ENCODE assay signal across 2 cellular contexts in the genomic region with DNA sequence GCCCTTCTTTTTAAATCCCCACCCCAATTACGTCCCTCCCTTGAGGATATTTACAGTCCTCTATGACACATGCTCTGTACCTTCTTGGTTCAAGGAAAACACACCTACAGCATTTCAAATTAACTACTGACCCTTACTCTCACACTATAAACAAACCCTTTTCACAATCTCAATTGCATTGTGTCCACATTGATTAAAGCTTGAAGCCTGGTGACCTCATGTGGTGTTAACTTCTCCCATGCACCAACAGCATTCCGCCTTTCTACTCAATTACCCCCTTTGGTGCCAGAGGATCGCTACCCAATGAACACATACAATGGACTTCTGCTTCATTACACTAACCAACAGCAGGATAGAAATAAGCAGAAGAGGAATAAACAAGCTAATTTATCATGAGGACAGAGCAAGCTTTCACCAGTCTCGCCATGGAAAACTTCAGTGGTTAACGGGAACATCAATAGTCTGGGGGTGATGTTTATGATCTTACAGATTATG.
TF ChIP-seq lines count a peak whose summit lies in the region.

No MANE protein-coding gene starts in this region.

TF ChIP-seq in liver, 16 proteins besides CTCF, POLR2A, EP300 and RAD21:
- TF ChIP-seq, protein P1, sequence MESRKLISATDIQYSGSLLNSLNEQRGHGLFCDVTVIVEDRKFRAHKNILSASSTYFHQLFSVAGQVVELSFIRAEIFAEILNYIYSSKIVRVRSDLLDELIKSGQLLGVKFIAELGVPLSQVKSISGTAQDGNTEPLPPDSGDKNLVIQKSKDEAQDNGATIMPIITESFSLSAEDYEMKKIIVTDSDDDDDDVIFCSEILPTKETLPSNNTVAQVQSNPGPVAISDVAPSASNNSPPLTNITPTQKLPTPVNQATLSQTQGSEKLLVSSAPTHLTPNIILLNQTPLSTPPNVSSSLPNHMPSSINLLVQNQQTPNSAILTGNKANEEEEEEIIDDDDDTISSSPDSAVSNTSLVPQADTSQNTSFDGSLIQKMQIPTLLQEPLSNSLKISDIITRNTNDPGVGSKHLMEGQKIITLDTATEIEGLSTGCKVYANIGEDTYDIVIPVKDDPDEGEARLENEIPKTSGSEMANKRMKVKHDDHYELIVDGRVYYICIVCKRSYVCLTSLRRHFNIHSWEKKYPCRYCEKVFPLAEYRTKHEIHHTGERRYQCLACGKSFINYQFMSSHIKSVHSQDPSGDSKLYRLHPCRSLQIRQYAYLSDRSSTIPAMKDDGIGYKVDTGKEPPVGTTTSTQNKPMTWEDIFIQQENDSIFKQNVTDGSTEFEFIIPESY (IDR thresholded peaks at IDR 0.05): no peak
- TF ChIP-seq JUND (IDR thresholded peaks at IDR 0.05) (peak in 1 of 2 donors; percentile 42), RXRA (IDR thresholded peaks at IDR 0.05) (peak in 1 of 2 donors; percentile 49), YY1 (IDR thresholded peaks at IDR 0.05) (no peak), FOXA1 (IDR thresholded peaks at IDR 0.05) (no peak), GABPA (IDR thresholded peaks at IDR 0.05 in 1 of 2, conservative IDR thresholded peaks at IDR 0.05 in 1 of 2) (no peak), FOXA2 (IDR thresholded peaks at IDR 0.05) (peak; percentile 61), HNF4A (conservative IDR thresholded peaks at IDR 0.05) (peak in 1 of 2 donors; percentile 49), EGR1 (IDR thresholded peaks at IDR 0.05; ENCODE audit: low read depth in 2 of 2) (no peak)
- TF ChIP-seq, protein P2, sequence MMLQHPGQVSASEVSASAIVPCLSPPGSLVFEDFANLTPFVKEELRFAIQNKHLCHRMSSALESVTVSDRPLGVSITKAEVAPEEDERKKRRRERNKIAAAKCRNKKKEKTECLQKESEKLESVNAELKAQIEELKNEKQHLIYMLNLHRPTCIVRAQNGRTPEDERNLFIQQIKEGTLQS (IDR thresholded peaks at IDR 0.05): no peak
- TF ChIP-seq, protein P3, sequence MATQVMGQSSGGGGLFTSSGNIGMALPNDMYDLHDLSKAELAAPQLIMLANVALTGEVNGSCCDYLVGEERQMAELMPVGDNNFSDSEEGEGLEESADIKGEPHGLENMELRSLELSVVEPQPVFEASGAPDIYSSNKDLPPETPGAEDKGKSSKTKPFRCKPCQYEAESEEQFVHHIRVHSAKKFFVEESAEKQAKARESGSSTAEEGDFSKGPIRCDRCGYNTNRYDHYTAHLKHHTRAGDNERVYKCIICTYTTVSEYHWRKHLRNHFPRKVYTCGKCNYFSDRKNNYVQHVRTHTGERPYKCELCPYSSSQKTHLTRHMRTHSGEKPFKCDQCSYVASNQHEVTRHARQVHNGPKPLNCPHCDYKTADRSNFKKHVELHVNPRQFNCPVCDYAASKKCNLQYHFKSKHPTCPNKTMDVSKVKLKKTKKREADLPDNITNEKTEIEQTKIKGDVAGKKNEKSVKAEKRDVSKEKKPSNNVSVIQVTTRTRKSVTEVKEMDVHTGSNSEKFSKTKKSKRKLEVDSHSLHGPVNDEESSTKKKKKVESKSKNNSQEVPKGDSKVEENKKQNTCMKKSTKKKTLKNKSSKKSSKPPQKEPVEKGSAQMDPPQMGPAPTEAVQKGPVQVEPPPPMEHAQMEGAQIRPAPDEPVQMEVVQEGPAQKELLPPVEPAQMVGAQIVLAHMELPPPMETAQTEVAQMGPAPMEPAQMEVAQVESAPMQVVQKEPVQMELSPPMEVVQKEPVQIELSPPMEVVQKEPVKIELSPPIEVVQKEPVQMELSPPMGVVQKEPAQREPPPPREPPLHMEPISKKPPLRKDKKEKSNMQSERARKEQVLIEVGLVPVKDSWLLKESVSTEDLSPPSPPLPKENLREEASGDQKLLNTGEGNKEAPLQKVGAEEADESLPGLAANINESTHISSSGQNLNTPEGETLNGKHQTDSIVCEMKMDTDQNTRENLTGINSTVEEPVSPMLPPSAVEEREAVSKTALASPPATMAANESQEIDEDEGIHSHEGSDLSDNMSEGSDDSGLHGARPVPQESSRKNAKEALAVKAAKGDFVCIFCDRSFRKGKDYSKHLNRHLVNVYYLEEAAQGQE (IDR thresholded peaks at IDR 0.05): no peak

TF ChIP-seq in HepG2, 621 proteins besides CTCF, POLR2A, EP300 and RAD21 (continued from another document):
- TF ChIP-seq, protein P4, sequence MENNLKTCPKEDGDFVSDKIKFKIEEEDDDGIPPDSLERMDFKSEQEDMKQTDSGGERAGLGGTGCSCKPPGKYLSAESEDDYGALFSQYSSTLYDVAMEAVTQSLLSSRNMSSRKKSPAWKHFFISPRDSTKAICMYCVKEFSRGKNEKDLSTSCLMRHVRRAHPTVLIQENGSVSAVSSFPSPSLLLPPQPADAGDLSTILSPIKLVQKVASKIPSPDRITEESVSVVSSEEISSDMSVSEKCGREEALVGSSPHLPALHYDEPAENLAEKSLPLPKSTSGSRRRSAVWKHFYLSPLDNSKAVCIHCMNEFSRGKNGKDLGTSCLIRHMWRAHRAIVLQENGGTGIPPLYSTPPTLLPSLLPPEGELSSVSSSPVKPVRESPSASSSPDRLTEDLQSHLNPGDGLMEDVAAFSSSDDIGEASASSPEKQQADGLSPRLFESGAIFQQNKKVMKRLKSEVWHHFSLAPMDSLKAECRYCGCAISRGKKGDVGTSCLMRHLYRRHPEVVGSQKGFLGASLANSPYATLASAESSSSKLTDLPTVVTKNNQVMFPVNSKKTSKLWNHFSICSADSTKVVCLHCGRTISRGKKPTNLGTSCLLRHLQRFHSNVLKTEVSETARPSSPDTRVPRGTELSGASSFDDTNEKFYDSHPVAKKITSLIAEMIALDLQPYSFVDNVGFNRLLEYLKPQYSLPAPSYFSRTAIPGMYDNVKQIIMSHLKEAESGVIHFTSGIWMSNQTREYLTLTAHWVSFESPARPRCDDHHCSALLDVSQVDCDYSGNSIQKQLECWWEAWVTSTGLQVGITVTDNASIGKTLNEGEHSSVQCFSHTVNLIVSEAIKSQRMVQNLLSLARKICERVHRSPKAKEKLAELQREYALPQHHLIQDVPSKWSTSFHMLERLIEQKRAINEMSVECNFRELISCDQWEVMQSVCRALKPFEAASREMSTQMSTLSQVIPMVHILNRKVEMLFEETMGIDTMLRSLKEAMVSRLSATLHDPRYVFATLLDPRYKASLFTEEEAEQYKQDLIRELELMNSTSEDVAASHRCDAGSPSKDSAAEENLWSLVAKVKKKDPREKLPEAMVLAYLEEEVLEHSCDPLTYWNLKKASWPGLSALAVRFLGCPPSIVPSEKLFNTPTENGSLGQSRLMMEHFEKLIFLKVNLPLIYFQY (CRISPR knock-in tag; IDR thresholded peaks at IDR 0.05; ENCODE audit: borderline replicate concordance): no peak
- TF ChIP-seq, protein P5, sequence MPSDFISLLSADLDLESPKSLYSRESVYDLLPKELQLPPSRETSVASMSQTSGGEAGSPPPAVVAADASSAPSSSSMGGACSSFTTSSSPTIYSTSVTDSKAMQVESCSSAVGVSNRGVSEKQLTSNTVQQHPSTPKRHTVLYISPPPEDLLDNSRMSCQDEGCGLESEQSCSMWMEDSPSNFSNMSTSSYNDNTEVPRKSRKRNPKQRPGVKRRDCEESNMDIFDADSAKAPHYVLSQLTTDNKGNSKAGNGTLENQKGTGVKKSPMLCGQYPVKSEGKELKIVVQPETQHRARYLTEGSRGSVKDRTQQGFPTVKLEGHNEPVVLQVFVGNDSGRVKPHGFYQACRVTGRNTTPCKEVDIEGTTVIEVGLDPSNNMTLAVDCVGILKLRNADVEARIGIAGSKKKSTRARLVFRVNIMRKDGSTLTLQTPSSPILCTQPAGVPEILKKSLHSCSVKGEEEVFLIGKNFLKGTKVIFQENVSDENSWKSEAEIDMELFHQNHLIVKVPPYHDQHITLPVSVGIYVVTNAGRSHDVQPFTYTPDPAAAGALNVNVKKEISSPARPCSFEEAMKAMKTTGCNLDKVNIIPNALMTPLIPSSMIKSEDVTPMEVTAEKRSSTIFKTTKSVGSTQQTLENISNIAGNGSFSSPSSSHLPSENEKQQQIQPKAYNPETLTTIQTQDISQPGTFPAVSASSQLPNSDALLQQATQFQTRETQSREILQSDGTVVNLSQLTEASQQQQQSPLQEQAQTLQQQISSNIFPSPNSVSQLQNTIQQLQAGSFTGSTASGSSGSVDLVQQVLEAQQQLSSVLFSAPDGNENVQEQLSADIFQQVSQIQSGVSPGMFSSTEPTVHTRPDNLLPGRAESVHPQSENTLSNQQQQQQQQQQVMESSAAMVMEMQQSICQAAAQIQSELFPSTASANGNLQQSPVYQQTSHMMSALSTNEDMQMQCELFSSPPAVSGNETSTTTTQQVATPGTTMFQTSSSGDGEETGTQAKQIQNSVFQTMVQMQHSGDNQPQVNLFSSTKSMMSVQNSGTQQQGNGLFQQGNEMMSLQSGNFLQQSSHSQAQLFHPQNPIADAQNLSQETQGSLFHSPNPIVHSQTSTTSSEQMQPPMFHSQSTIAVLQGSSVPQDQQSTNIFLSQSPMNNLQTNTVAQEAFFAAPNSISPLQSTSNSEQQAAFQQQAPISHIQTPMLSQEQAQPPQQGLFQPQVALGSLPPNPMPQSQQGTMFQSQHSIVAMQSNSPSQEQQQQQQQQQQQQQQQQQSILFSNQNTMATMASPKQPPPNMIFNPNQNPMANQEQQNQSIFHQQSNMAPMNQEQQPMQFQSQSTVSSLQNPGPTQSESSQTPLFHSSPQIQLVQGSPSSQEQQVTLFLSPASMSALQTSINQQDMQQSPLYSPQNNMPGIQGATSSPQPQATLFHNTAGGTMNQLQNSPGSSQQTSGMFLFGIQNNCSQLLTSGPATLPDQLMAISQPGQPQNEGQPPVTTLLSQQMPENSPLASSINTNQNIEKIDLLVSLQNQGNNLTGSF (CRISPR knock-in tag; IDR thresholded peaks at IDR 0.05): no peak
- TF ChIP-seq PHF5A (CRISPR knock-in tag; IDR thresholded peaks at IDR 0.05; ENCODE audit: low read depth, unreplicated experiment) (no peak), ATF7-NPFF (CRISPR knock-in tag; IDR thresholded peaks at IDR 0.05; ENCODE audit: low read depth) (no peak), ZNF446 (CRISPR knock-in tag; IDR thresholded peaks at IDR 0.05) (no peak), ZNF616 (CRISPR knock-in tag; IDR thresholded peaks at IDR 0.05; ENCODE audit: low read depth) (no peak), TEAD3 (CRISPR knock-in tag; optimal IDR thresholded peaks at IDR 0.05; ENCODE audit: borderline replicate concordance) (no peak), RBAK (CRISPR knock-in tag; IDR thresholded peaks at IDR 0.05) (no peak)
- TF ChIP-seq, protein P6, sequence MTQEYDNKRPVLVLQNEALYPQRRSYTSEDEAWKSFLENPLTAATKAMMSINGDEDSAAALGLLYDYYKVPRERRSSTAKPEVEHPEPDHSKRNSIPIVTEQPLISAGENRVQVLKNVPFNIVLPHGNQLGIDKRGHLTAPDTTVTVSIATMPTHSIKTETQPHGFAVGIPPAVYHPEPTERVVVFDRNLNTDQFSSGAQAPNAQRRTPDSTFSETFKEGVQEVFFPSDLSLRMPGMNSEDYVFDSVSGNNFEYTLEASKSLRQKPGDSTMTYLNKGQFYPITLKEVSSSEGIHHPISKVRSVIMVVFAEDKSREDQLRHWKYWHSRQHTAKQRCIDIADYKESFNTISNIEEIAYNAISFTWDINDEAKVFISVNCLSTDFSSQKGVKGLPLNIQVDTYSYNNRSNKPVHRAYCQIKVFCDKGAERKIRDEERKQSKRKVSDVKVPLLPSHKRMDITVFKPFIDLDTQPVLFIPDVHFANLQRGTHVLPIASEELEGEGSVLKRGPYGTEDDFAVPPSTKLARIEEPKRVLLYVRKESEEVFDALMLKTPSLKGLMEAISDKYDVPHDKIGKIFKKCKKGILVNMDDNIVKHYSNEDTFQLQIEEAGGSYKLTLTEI (CRISPR knock-in tag; conservative IDR thresholded peaks at IDR 0.05): no peak
- TF ChIP-seq, protein P7, sequence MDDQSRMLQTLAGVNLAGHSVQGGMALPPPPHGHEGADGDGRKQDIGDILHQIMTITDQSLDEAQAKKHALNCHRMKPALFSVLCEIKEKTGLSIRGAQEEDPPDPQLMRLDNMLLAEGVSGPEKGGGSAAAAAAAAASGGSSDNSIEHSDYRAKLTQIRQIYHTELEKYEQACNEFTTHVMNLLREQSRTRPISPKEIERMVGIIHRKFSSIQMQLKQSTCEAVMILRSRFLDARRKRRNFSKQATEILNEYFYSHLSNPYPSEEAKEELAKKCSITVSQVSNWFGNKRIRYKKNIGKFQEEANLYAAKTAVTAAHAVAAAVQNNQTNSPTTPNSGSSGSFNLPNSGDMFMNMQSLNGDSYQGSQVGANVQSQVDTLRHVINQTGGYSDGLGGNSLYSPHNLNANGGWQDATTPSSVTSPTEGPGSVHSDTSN (CRISPR knock-in tag; IDR thresholded peaks at IDR 0.05; ENCODE audit: borderline replicate concordance): no peak
- TF ChIP-seq, protein P8, sequence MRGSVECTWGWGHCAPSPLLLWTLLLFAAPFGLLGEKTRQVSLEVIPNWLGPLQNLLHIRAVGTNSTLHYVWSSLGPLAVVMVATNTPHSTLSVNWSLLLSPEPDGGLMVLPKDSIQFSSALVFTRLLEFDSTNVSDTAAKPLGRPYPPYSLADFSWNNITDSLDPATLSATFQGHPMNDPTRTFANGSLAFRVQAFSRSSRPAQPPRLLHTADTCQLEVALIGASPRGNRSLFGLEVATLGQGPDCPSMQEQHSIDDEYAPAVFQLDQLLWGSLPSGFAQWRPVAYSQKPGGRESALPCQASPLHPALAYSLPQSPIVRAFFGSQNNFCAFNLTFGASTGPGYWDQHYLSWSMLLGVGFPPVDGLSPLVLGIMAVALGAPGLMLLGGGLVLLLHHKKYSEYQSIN (CRISPR knock-in tag; IDR thresholded peaks at IDR 0.05; ENCODE audit: borderline replicate concordance): no peak
